ENCODE assay signal across 18 cellular contexts in the genomic region with DNA sequence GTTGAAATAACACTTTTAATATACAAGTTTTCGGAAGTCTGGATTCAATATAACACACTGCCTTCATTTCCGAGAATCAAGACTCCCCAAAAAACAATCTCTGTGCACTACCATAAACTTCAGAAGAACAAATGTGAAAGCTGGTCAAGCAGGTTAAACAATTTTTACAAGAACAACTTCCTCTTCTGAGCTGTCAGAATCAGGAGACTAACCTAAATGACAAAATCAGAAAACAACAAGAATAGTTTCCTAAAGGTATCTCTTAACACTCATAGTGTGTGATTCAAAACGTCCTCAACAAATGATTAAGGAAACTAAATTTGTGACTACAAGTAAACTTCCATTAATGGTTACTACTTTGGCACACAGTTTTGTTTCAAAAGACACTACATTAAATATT. TPM values are rescaled to one million over a fixed set of nuclear protein-coding genes. Genes with fewer than 3 reads are reported as not detected.
DNase-seq lines count a peak whose midpoint lies in the region; ATAC-seq and TF ChIP-seq lines count a peak whose summit lies in the region.
"Had no signal": no experiment of that assay in that cellular context is flagged by ENCODE, and none has a peak within 500 bp of the region (broad histone marks: within the 10 kb centered on the region; RNA-seq: fewer than 3 reads in every experiment).

No MANE protein-coding gene starts in this region.

- H2AFZ ChIP-seq in GM23248: no peak overlapping the region

- H3K27me3 ChIP-seq in prostate gland (replicated peaks; ENCODE audit: insufficient read depth) (no peaks in the 10 kb centered on the region), GM23248 (replicated peaks; ENCODE audit: insufficient read depth) (no peaks in the 10 kb centered on the region)

- H3K79me2 ChIP-seq in GM23248 (ENCODE audit: insufficient read depth): no peaks in the 10 kb centered on the region

- H4K20me1 ChIP-seq in GM23248 (ENCODE audit: insufficient read depth): no peaks in the 10 kb centered on the region

- CTCF ChIA-PET in activated CD4-positive, alpha-beta T cell treated with anti-CD3 and anti-CD28 coated beads for 36 hours (lab: Charles Lee): interaction anchor here (0.6 kb wide), 1 partner anchor 28 kb away, joined by 5 read pairs; no protein-coding TSS in a partner anchor

- no peak overlapping the region for H3K4me2 ChIP-seq in GM23248 (ENCODE audit: unreplicated experiment)

- H3K27ac ChIP-seq in prostate gland (peak overlapping the region; percentile 50 to 63), GM23248 (no peak overlapping the region)

- 43% methylated on average over 3 of the region's 3 CpGs for WGBS in prostate gland
- WGBS in GM23248 (ENCODE audit: low coverage in 1 of 2, low lambda C conversion rate in 2 of 2, missing lambda C conversion rate in 2 of 2), 2 experiments: 93 to 94% methylated on average over 3 of the region's 3 CpGs

- H3K27me3 Mint-ChIP-seq in activated CD4-positive, alpha-beta T cell treated with anti-CD3 and anti-CD28 coated beads for 36 hours: no peaks in the 10 kb centered on the region
- H3K27me3 Mint-ChIP-seq: activated naive CD8-positive, alpha-beta T cell treated with anti-CD3 and anti-CD28 coated beads, Interleukin-2, amount 50 U/mL, for 24 hours had no signal

- peak overlapping the region; percentile 77 for H3K27ac Mint-ChIP-seq in activated CD4-positive, alpha-beta T cell treated with anti-CD3 and anti-CD28 coated beads for 36 hours
- H3K27ac Mint-ChIP-seq: activated naive CD8-positive, alpha-beta T cell treated with anti-CD3 and anti-CD28 coated beads, Interleukin-2, amount 50 U/mL, for 24 hours; WTC11 had no signal

- no peak overlapping the region for H3K9ac ChIP-seq in GM23248

- no peak overlapping the region for H3K4me3 Mint-ChIP-seq in activated CD4-positive, alpha-beta T cell treated with anti-CD3 and anti-CD28 coated beads for 36 hours
- H3K4me3 Mint-ChIP-seq: activated naive CD8-positive, alpha-beta T cell treated with anti-CD3 and anti-CD28 coated beads, Interleukin-2, amount 50 U/mL, for 24 hours; WTC11 had no signal

- H3K4me1 ChIP-seq in prostate gland (replicated peaks) (no peaks in the 10 kb centered on the region), GM23248 (ENCODE audit: insufficient read depth) (no peaks in the 10 kb centered on the region)

- no peaks in the 10 kb centered on the region for H3F3A ChIP-seq in GM23248 (ENCODE audit: insufficient read depth)

- DNase-seq in activated CD4-positive, alpha-beta T cell treated with anti-CD3 and anti-CD28 coated beads for 36 hours: no peak
- no peak for DNase-seq in activated CD4-positive, alpha-beta T cell treated with anti-CD3 and anti-CD28 coated beads for 1 hour
- peak; percentile 21 for DNase-seq in prostate gland (ENCODE audit: low spot score)
- DNase-seq in NCI-H510A treated with DMSO at 0.1 percent for 48 hours (lab: John Stamatoyannopoulos, UW): no peak
- DNase-seq in DMS114 treated with DMSO at 0.1 percent for 48 hours (lab: John Stamatoyannopoulos, UW; ENCODE audit: unreplicated experiment): no peak
- DNase-seq in GM23248: no peak
- DNase-seq: 8988T; activated naive CD8-positive, alpha-beta T cell treated with anti-CD3 and anti-CD28 coated beads, Interleukin-2, amount 50 U/mL, for 24 hours; caudate nucleus; NCI-H1694; NCI-H524 treated with DMSO at 0.1 percent for 48 hours; small intestine had no signal

- POLR2A ChIA-PET in activated CD4-positive, alpha-beta T cell treated with anti-CD3 and anti-CD28 coated beads for 36 hours (lab: Charles Lee): interaction anchor here (0.7 kb wide), 1 partner anchor 200 kb away, joined by 3 read pairs; no protein-coding TSS in a partner anchor

- no peak overlapping the region for H3K4me3 ChIP-seq in prostate gland
- H3K4me3 ChIP-seq in GM23248: no peak overlapping the region
- H3K4me3 ChIP-seq: K562 had no signal

- no peaks in the 10 kb centered on the region for H3K9me3 Mint-ChIP-seq in activated CD4-positive, alpha-beta T cell treated with anti-CD3 and anti-CD28 coated beads for 36 hours (ENCODE audit: low read depth)
- H3K9me3 Mint-ChIP-seq: activated naive CD8-positive, alpha-beta T cell treated with anti-CD3 and anti-CD28 coated beads, Interleukin-2, amount 50 U/mL, for 24 hours; WTC11 had no signal

- intact Hi-C loops in activated CD4-positive, alpha-beta T cell treated with anti-CD3 and anti-CD28 coated beads for 36 hours (cut with DNase I, micrococcal nuclease): no loop called here
- intact Hi-C loops in prostate gland (cut with DNase I): no loop called here

- TF ChIP-seq CTCF in prostate gland (IDR thresholded peaks at IDR 0.05): no peak

- TF ChIP-seq POLR2A in prostate gland (IDR thresholded peaks at IDR 0.05): no peak

- H3K9me3 ChIP-seq in prostate gland (no peaks in the 10 kb centered on the region), GM23248 (ENCODE audit: low read depth) (no peaks in the 10 kb centered on the region)

- H3K36me3 Mint-ChIP-seq in activated CD4-positive, alpha-beta T cell treated with anti-CD3 and anti-CD28 coated beads for 36 hours (ENCODE audit: low read depth): peaks cover 28% of the 10 kb centered on the region

- in situ Hi-C loops in GM23248 (cut with MboI): no loop called here

- peaks cover 27% of the 10 kb centered on the region for H3K4me1 Mint-ChIP-seq in activated CD4-positive, alpha-beta T cell treated with anti-CD3 and anti-CD28 coated beads for 36 hours
- H3K4me1 Mint-ChIP-seq: WTC11 had no signal

- H3K9me2 ChIP-seq in GM23248 (ENCODE audit: insufficient read depth): no peaks in the 10 kb centered on the region

- no peaks in the 10 kb centered on the region for H3K36me3 ChIP-seq in prostate gland
- H3K36me3 ChIP-seq in GM23248 (ENCODE audit: low read depth): no peaks in the 10 kb centered on the region

- peak; percentile 58 for ATAC-seq in activated CD4-positive, alpha-beta T cell treated with anti-CD3 and anti-CD28 coated beads for 36 hours
- ATAC-seq in HG02642 (IDR thresholded peaks at IDR 0.05; ENCODE audit: poor library complexity, unreplicated experiment): peak; percentile 45
- ATAC-seq in HG03558 (IDR thresholded peaks at IDR 0.05; ENCODE audit: extremely low read depth, unreplicated experiment): peak; percentile 49
- ATAC-seq: activated naive CD8-positive, alpha-beta T cell treated with anti-CD3 and anti-CD28 coated beads, Interleukin-2, amount 50 U/mL, for 24 hours; K562; WTC11 had no signal

RNA-seq across cellular contexts. Expression of a gene that starts 11.6 kb away (rescaled TPM):
- total RNA-seq in activated CD4-positive, alpha-beta T cell treated with anti-CD3 and anti-CD28 coated beads for 36 hours: 10 to 100 TPM; 10.2 TPM
- 10 to 100 TPM; 14.2 to 23.4 TPM for total RNA-seq in prostate gland
- 4.0 and 5.1 TPM in 2 replicates for total RNA-seq in GM23248 (2014; rRNA removed; shearing (Covaris generic))
- 3.3 and 3.6 TPM in 2 replicates for polyA plus RNA-seq in GM23248 (2016; fragmentation: Nextera tagmentation; extraction: Ambion mirVana)

RNA-seq across cellular contexts. Expression of a gene that starts 32.1 kb away (rescaled TPM):
- total RNA-seq in activated CD4-positive, alpha-beta T cell treated with anti-CD3 and anti-CD28 coated beads for 36 hours: under 1 TPM; 0.80 to 0.88 TPM
- 10 to 100 TPM in 1 of 2 donors, 1 to 10 TPM in 1; 3.1 to 17.8 TPM for total RNA-seq in prostate gland
- not detected in 2 replicates for total RNA-seq in GM23248 (2014; rRNA removed; shearing (Covaris generic))
- polyA plus RNA-seq in GM23248 (2016; fragmentation: Nextera tagmentation; extraction: Ambion mirVana): 0.06 and 0.08 TPM in 2 replicates

RNA-seq across cellular contexts. Expression of a gene that starts 37.6 kb away (rescaled TPM):
- total RNA-seq in activated CD4-positive, alpha-beta T cell treated with anti-CD3 and anti-CD28 coated beads for 36 hours: not detected
- total RNA-seq in prostate gland: not detected
- total RNA-seq in GM23248 (2014; rRNA removed; shearing (Covaris generic)): not detected in 2 replicates
- not detected in 2 replicates for polyA plus RNA-seq in GM23248 (2016; fragmentation: Nextera tagmentation; extraction: Ambion mirVana)
- total RNA-seq: K562, mucosa of gallbladder, osteocyte, WTC11 had no signal
- polyA plus RNA-seq: small intestine had no signal
